In genomic region chr7:6273380-6273837, GRCh38 we compare ENCODE assay signal across 9 cellular contexts. TPM values are rescaled to one million over a fixed set of nuclear protein-coding genes. Genes with fewer than 3 reads are reported as not detected.
DNase-seq lines count a peak whose midpoint lies in the region; ATAC-seq and TF ChIP-seq lines count a peak whose summit lies in the region.
"Had no signal": no experiment of that assay in that cellular context is flagged by ENCODE, and none has a peak within 500 bp of the region (broad histone marks: within the 10 kb centered on the region; RNA-seq: fewer than 3 reads in every experiment).

No MANE protein-coding gene starts in this region.

- H3K4me1 Mint-ChIP-seq in T-helper 1 cell treated with Interleukin-12 subunit alpha and Interleukin-12 subunit beta and Interleukin-4 antibody, amounts not matched to agents 30 μg/mL and 1 μg/mL, for 36 hours (ENCODE audit: low read depth): peaks cover 14% of the 10 kb centered on the region
- peaks cover 14% of the 10 kb centered on the region for H3K4me1 Mint-ChIP-seq in activated naive CD8-positive, alpha-beta T cell treated with anti-CD3 and anti-CD28 coated beads, Interleukin-2, amount 10 ng/mL, durations not matched to agents 7 days and 5 days

- H3K27ac ChIP-seq in prostate gland (no peak overlapping the region), esophagus muscularis mucosa (replicated peaks in 1 of 4) (no peak overlapping the region)

- H3K9me3 ChIP-seq in prostate gland (no peaks in the 10 kb centered on the region), esophagus muscularis mucosa (no peaks in the 10 kb centered on the region)

- ATAC-seq in activated naive CD8-positive, alpha-beta T cell treated with anti-CD3 and anti-CD28 coated beads, Interleukin-2, amount 10 ng/mL, durations not matched to agents 7 days and 5 days (ENCODE audit: low read depth): no peak

- no peaks in the 10 kb centered on the region for H3K9me3 Mint-ChIP-seq in T-helper 1 cell treated with Interleukin-12 subunit alpha and Interleukin-12 subunit beta and Interleukin-4 antibody, amounts not matched to agents 30 μg/mL and 1 μg/mL, for 36 hours
- H3K9me3 Mint-ChIP-seq in activated naive CD8-positive, alpha-beta T cell treated with anti-CD3 and anti-CD28 coated beads, Interleukin-2, amount 10 ng/mL, durations not matched to agents 7 days and 5 days: no peaks in the 10 kb centered on the region
- H3K9me3 Mint-ChIP-seq: dendritic cell treated with granulocyte-macrophage colony-stimulating factor and Interleukin-4, amounts not matched to agents 40 ng/mL and 50 ng/mL, for 4 days had no signal

- H3K4me1 ChIP-seq in prostate gland (replicated peaks) (peaks cover 15% of the 10 kb centered on the region), esophagus muscularis mucosa (peaks cover 26 to 41% (median 38%) of the 10 kb centered on the region in 4 donors)

- POLR2A ChIA-PET in activated naive CD8-positive, alpha-beta T cell treated with anti-CD3 and anti-CD28 coated beads, Interleukin-2, amount 10 ng/mL, durations not matched to agents 7 days and 5 days (lab: Charles Lee): interaction anchor here (0.6 kb wide), 1 partner anchor 1441 kb away, joined by 3 read pairs; no protein-coding TSS in a partner anchor

- DNase-seq in T-helper 1 cell (no peak), NCI-H2227 (lab: John Stamatoyannopoulos, UW; ENCODE audit: unreplicated experiment) (peak; percentile 61), prostate gland (ENCODE audit: low spot score) (peak; percentile 40), esophagus muscularis mucosa (ENCODE audit: extremely low spot score) (no peak), midbrain (lab: John Stamatoyannopoulos, UW) (no peak)
- no peak for DNase-seq in activated naive CD8-positive, alpha-beta T cell treated with anti-CD3 and anti-CD28 coated beads, Interleukin-2, amount 10 ng/mL, durations not matched to agents 7 days and 5 days
- no peak for DNase-seq in activated effector memory CD4-positive, alpha-beta T cell treated with anti-CD3 and anti-CD28 coated beads, Interleukin-2, amount 50 U/mL, for 16 hours

- TF ChIP-seq CTCF in prostate gland (IDR thresholded peaks at IDR 0.05): no peak
- no peak for TF ChIP-seq CTCF in esophagus muscularis mucosa (IDR thresholded peaks at IDR 0.05)

- no peak overlapping the region for H3K27ac Mint-ChIP-seq in T-helper 1 cell treated with Interleukin-12 subunit alpha and Interleukin-12 subunit beta and Interleukin-4 antibody, amounts not matched to agents 30 μg/mL and 1 μg/mL, for 36 hours
- H3K27ac Mint-ChIP-seq in activated naive CD8-positive, alpha-beta T cell treated with anti-CD3 and anti-CD28 coated beads, Interleukin-2, amount 10 ng/mL, durations not matched to agents 7 days and 5 days: no peak overlapping the region

- WGBS in prostate gland: 41% methylated on average over 6 of the region's 6 CpGs
- 94% methylated on average over 4 of the region's 6 CpGs for WGBS in esophagus muscularis mucosa

- H3K36me3 ChIP-seq in prostate gland: no peaks in the 10 kb centered on the region
- H3K36me3 ChIP-seq in esophagus muscularis mucosa: no peaks in the 10 kb centered on the region

- no peak for TF ChIP-seq EP300 in esophagus muscularis mucosa (IDR thresholded peaks at IDR 0.05)

- intact Hi-C loops in prostate gland (cut with DNase I): loop anchor here (5.0 kb wide), 2 partner anchors 44 to 116 kb away; no protein-coding TSS in a partner anchor
- intact Hi-C loops in esophagus muscularis mucosa (cut with DNase I): no loop called here

- peak overlapping the region; percentile 60 for H3K4me3 Mint-ChIP-seq in T-helper 1 cell treated with Interleukin-12 subunit alpha and Interleukin-12 subunit beta and Interleukin-4 antibody, amounts not matched to agents 30 μg/mL and 1 μg/mL, for 36 hours
- H3K4me3 Mint-ChIP-seq in activated naive CD8-positive, alpha-beta T cell treated with anti-CD3 and anti-CD28 coated beads, Interleukin-2, amount 10 ng/mL, durations not matched to agents 7 days and 5 days: peak overlapping the region; percentile 48

- peaks cover 56% of the 10 kb centered on the region for H3K27me3 Mint-ChIP-seq in T-helper 1 cell treated with Interleukin-12 subunit alpha and Interleukin-12 subunit beta and Interleukin-4 antibody, amounts not matched to agents 30 μg/mL and 1 μg/mL, for 36 hours (ENCODE audit: low read depth)
- peaks cover 52% of the 10 kb centered on the region for H3K27me3 Mint-ChIP-seq in activated naive CD8-positive, alpha-beta T cell treated with anti-CD3 and anti-CD28 coated beads, Interleukin-2, amount 10 ng/mL, durations not matched to agents 7 days and 5 days

- H3K36me3 Mint-ChIP-seq in T-helper 1 cell treated with Interleukin-12 subunit alpha and Interleukin-12 subunit beta and Interleukin-4 antibody, amounts not matched to agents 30 μg/mL and 1 μg/mL, for 36 hours (ENCODE audit: low read depth): peaks cover 3% of the 10 kb centered on the region
- no peaks in the 10 kb centered on the region for H3K36me3 Mint-ChIP-seq in activated naive CD8-positive, alpha-beta T cell treated with anti-CD3 and anti-CD28 coated beads, Interleukin-2, amount 10 ng/mL, durations not matched to agents 7 days and 5 days

- TF ChIP-seq POLR2A in prostate gland (IDR thresholded peaks at IDR 0.05) (no peak), esophagus muscularis mucosa (IDR thresholded peaks at IDR 0.05; ENCODE audit: low read depth) (no peak)

- no peaks in the 10 kb centered on the region for H3K27me3 ChIP-seq in prostate gland (replicated peaks; ENCODE audit: insufficient read depth)
- no peaks in the 10 kb centered on the region for H3K27me3 ChIP-seq in esophagus muscularis mucosa

- no peak overlapping the region for H3K4me3 ChIP-seq in prostate gland
- H3K4me3 ChIP-seq in esophagus muscularis mucosa: peak overlapping the region in 1 of 4 donors; percentile 87

RNA-seq across cellular contexts. Expression of gene CYTH3, which starts 1.0 kb away (rescaled TPM):
- total RNA-seq in activated naive CD8-positive, alpha-beta T cell treated with anti-CD3 and anti-CD28 coated beads, Interleukin-2, amount 10 ng/mL, durations not matched to agents 7 days and 5 days: 10 to 100 TPM in 1 of 2 experiments, 1 to 10 TPM in 1; 9.8 to 12.5 TPM
- total RNA-seq in prostate gland: 10 to 100 TPM; 12.3 to 37.7 TPM
- 10 to 100 TPM; 32.0 to 64.6 (median 50.2) TPM for total RNA-seq in esophagus muscularis mucosa

Comparison
In these comparisons a context has a peak if more than half of its experiments do, and no peak if none do; other contexts are left out.
1. DNase-seq: peak in NCI-H2227 (single experiment) and prostate gland (single experiment); none in T-helper 1 cell (0 of 5), activated naive CD8-positive, alpha-beta T cell treated with anti-CD3 and anti-CD28 coated beads, Interleukin-2, amount 10 ng/mL, durations not matched to agents 7 days and 5 days (single experiment), esophagus muscularis mucosa (single experiment), midbrain (single experiment) and activated effector memory CD4-positive, alpha-beta T cell treated with anti-CD3 and anti-CD28 coated beads, Interleukin-2, amount 50 U/mL, for 16 hours (single experiment).